Comparison of ENCODE assay signal across 8 cellular contexts in the genomic region with DNA sequence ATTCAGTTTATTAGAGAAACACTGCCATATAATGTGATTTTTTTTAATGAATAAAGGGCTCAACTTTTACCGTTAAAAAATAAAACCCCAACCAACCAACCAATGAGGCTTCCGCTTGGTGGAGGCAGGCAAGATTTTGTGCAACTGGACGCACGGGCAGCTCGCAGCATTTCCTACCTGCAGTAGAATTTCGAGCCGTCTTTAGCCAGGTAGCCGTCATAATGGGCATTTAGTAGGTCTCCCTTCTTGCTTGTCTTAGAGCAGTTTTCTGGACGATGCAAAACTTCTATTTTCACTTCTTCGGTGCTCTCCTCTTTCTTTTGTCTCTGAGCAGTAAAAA. TPM values are rescaled to one million over a fixed set of nuclear protein-coding genes. Genes with fewer than 3 reads are reported as not detected.
DNase-seq lines count a peak whose midpoint lies in the region; ATAC-seq and TF ChIP-seq lines count a peak whose summit lies in the region.

No MANE protein-coding gene starts in this region.

- H3K27ac ChIP-seq in VCaP: peak overlapping the region; percentile 87

- H3K4me2 ChIP-seq in skeletal muscle satellite cell (ENCODE audit: low read length): peak overlapping the region; percentile 97

- H3K27me3 ChIP-seq in skeletal muscle satellite cell (ENCODE audit: control insufficient read depth, insufficient read depth, low read length): no peaks in the 10 kb centered on the region

- peak overlapping the region; percentile 95 for H3K9ac ChIP-seq in skeletal muscle satellite cell (ENCODE audit: low read depth, low read length)

- H3K36me3 ChIP-seq in skeletal muscle satellite cell (ENCODE audit: insufficient read depth, low read length): no peaks in the 10 kb centered on the region

- H3K4me3 ChIP-seq in HFF-Myc (replicated peaks; ENCODE audit: low read depth, low read length) (peak overlapping the region; percentile 93), skeletal muscle satellite cell (ENCODE audit: low read length) (peak overlapping the region; percentile 90)

- ATAC-seq in HG03565 (IDR thresholded peaks at IDR 0.05; ENCODE audit: unreplicated experiment): no peak
- ATAC-seq in HG02763 (IDR thresholded peaks at IDR 0.05; ENCODE audit: unreplicated experiment): no peak

- no peaks in the 10 kb centered on the region for H3K9me3 ChIP-seq in skeletal muscle satellite cell (replicated peaks; ENCODE audit: low read length)

- DNase-seq in DMS79 treated with DMSO at 0.1 percent for 48 hours (lab: John Stamatoyannopoulos, UW) (peak; percentile 69), HFF-Myc (ENCODE audit: extremely low read depth, low read depth) (no peak), germinal center (ENCODE audit: low spot score) (peak; percentile 15), HCEC 1CT (no peak)

- TF ChIP-seq CTCF in HFF-Myc (IDR thresholded peaks at IDR 0.05; ENCODE audit: low read depth, low read length, missing control alignments): no peak
- TF ChIP-seq CTCF in VCaP (conservative IDR thresholded peaks at IDR 0.05): no peak

- peaks cover 17% of the 10 kb centered on the region for H3K4me1 ChIP-seq in skeletal muscle satellite cell (ENCODE audit: control insufficient read depth, insufficient read depth, low read length)

RNA-seq across cellular contexts. Expression of a gene that starts 0.3 kb away (rescaled TPM):
- 21.5 and 22.7 TPM in 2 replicates for total RNA-seq in skeletal muscle satellite cell (2012; rRNA removed)

RNA-seq across cellular contexts. Expression of a gene that starts 2.2 kb away (rescaled TPM):
- 4.3 and 4.8 TPM in 2 replicates for total RNA-seq in skeletal muscle satellite cell (2012; rRNA removed)

RNA-seq across cellular contexts. Expression of a gene that starts 26.9 kb away (rescaled TPM):
- total RNA-seq in skeletal muscle satellite cell (2012; rRNA removed): 0.25 and 0.87 TPM in 2 replicates

RNA-seq across cellular contexts. Expression of a gene that starts 27.1 kb away (rescaled TPM):
- total RNA-seq in skeletal muscle satellite cell (2012; rRNA removed): 41.1 and 46.3 TPM in 2 replicates

Comparison
In these comparisons a context has a peak if more than half of its experiments do, and no peak if none do; other contexts are left out.
1. DNase-seq: peak in DMS79 treated with DMSO at 0.1 percent for 48 hours (single experiment) and germinal center (single experiment); none in HFF-Myc (single experiment) and HCEC 1CT (single experiment).